10 cellular contexts compared by ENCODE assay signal in the genomic region with DNA sequence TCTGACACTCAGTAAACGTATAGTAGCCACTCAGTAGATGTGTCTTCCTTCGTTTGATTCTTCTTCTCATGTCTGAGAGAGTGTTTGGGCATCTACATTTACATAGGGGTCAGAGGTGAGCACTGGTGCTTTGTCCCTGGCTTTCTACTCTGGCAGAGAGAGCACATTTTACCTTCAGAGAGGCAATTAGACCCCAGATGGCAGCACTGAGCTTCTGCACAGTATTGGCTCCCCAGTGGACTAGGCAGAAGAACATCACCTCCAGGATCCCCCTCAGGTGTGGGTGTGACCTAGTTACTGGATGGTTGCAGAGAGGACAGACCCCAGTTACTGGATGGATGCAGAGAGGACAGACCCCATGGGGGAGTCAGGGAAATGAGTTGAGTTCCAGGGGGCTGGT.
DNase-seq lines count a peak whose midpoint lies in the region; ATAC-seq and TF ChIP-seq lines count a peak whose summit lies in the region.
"Had no signal": no experiment of that assay in that cellular context is flagged by ENCODE, and none has a peak within 500 bp of the region (broad histone marks: within the 10 kb centered on the region; RNA-seq: fewer than 3 reads in every experiment).

No MANE protein-coding gene starts in this region.

- no peaks in the 10 kb centered on the region for H3K4me1 Mint-ChIP-seq in stimulated activated effector memory CD8-positive, alpha-beta T cell treated with anti-CD3 and anti-CD28 coated beads, Interleukin-12 subunit alpha, Interleukin-12 subunit beta, amount 100 ng/mL, for 72 hours
- no peaks in the 10 kb centered on the region for H3K4me1 Mint-ChIP-seq in effector memory CD8-positive, alpha-beta T cell (ENCODE audit: low read depth in 2 of 2)

- no peak overlapping the region for H3K27ac ChIP-seq in dorsolateral prefrontal cortex

- H3K27ac Mint-ChIP-seq in stimulated activated effector memory CD8-positive, alpha-beta T cell treated with anti-CD3 and anti-CD28 coated beads, Interleukin-12 subunit alpha, Interleukin-12 subunit beta, amount 100 ng/mL, for 72 hours: no peak overlapping the region
- no peak overlapping the region for H3K27ac Mint-ChIP-seq in effector memory CD8-positive, alpha-beta T cell

- no peak overlapping the region for H3K4me3 Mint-ChIP-seq in stimulated activated effector memory CD8-positive, alpha-beta T cell treated with anti-CD3 and anti-CD28 coated beads, Interleukin-12 subunit alpha, Interleukin-12 subunit beta, amount 100 ng/mL, for 72 hours
- H3K4me3 Mint-ChIP-seq in effector memory CD8-positive, alpha-beta T cell: no peak overlapping the region

- no peak for TF ChIP-seq POLR2A in NB4 (IDR thresholded peaks at IDR 0.05; ENCODE audit: extremely low read depth, insufficient read length)

- H3K4me3 ChIP-seq in NB4 (ENCODE audit: low read depth, low read length) (no peak overlapping the region), dorsolateral prefrontal cortex (no peak overlapping the region)

- no peaks in the 10 kb centered on the region for H3K36me3 Mint-ChIP-seq in stimulated activated effector memory CD8-positive, alpha-beta T cell treated with anti-CD3 and anti-CD28 coated beads, Interleukin-12 subunit alpha, Interleukin-12 subunit beta, amount 100 ng/mL, for 72 hours
- no peaks in the 10 kb centered on the region for H3K36me3 Mint-ChIP-seq in effector memory CD8-positive, alpha-beta T cell (ENCODE audit: insufficient read depth)

- DNase-seq in NCI-H82 (lab: John Stamatoyannopoulos, UW): peak; percentile 50
- no peak for DNase-seq in NCI-H82 treated with DMSO at 0.1 percent for 48 hours (lab: John Stamatoyannopoulos, UW; ENCODE audit: unreplicated experiment)
- DNase-seq in NB4 (ENCODE audit: low read depth): peak; percentile 15
- no peak for DNase-seq in dorsolateral prefrontal cortex
- DNase-seq in stimulated activated effector memory CD8-positive, alpha-beta T cell treated with anti-CD3 and anti-CD28 coated beads, Interleukin-12 subunit alpha, Interleukin-12 subunit beta, amount 100 ng/mL, for 72 hours (ENCODE audit: low spot score in 2 of 2): no peak
- DNase-seq in amniotic stem cell (lab: John Stamatoyannopoulos, UW): no peak
- DNase-seq in effector memory CD8-positive, alpha-beta T cell: no peak
- DNase-seq in SIG-M5 (lab: John Stamatoyannopoulos, UW): no peak
- DNase-seq: activated naive CD4-positive, alpha-beta T cell treated with Interleukin-2 at 50 U/mL for 16 hours; NCI-H69 had no signal

- intact Hi-C loops in dorsolateral prefrontal cortex (cut with DNase I): no loop called here

- TF ChIP-seq CTCF in NB4 (IDR thresholded peaks at IDR 0.05; ENCODE audit: low read depth, low read length): peak; percentile 43
- TF ChIP-seq CTCF in dorsolateral prefrontal cortex (IDR thresholded peaks at IDR 0.05 in 54 of 56, conservative IDR thresholded peaks at IDR 0.05 in 2 of 56; ENCODE audit: low read depth in 1 of 56, partially characterized antibody in 56 of 56): peak in 39 of 56 donors; percentile 8 to 55 (median 32)

- peaks cover 0 to 7% (median 0%) of the 10 kb centered on the region in 45 donors for H3K27me3 ChIP-seq in dorsolateral prefrontal cortex

- H3K27me3 Mint-ChIP-seq in effector memory CD8-positive, alpha-beta T cell: peaks cover 20 to 22% of the 10 kb centered on the region in 2 donors

- no peaks in the 10 kb centered on the region for H3K9me3 Mint-ChIP-seq in stimulated activated effector memory CD8-positive, alpha-beta T cell treated with anti-CD3 and anti-CD28 coated beads, Interleukin-12 subunit alpha, Interleukin-12 subunit beta, amount 100 ng/mL, for 72 hours
- H3K9me3 Mint-ChIP-seq in effector memory CD8-positive, alpha-beta T cell: no peaks in the 10 kb centered on the region

- peak; percentile 28 for ATAC-seq in stimulated activated effector memory CD8-positive, alpha-beta T cell treated with anti-CD3 and anti-CD28 coated beads, Interleukin-12 subunit alpha, Interleukin-12 subunit beta, amount 100 ng/mL, for 72 hours
- ATAC-seq in effector memory CD8-positive, alpha-beta T cell (replicated peaks): no peak

Comparison
In these comparisons a context has a peak if more than half of its experiments do, and no peak if none do; other contexts are left out.
1. DNase-seq: peak in NCI-H82 (single experiment) and NB4 (single experiment); none in NCI-H82 treated with DMSO at 0.1 percent for 48 hours (single experiment), dorsolateral prefrontal cortex (0 of 10), stimulated activated effector memory CD8-positive, alpha-beta T cell treated with anti-CD3 and anti-CD28 coated beads, Interleukin-12 subunit alpha, Interleukin-12 subunit beta, amount 100 ng/mL, for 72 hours (0 of 2), amniotic stem cell (single experiment), effector memory CD8-positive, alpha-beta T cell (0 of 3) and SIG-M5 (single experiment).